In the genomic region with DNA sequence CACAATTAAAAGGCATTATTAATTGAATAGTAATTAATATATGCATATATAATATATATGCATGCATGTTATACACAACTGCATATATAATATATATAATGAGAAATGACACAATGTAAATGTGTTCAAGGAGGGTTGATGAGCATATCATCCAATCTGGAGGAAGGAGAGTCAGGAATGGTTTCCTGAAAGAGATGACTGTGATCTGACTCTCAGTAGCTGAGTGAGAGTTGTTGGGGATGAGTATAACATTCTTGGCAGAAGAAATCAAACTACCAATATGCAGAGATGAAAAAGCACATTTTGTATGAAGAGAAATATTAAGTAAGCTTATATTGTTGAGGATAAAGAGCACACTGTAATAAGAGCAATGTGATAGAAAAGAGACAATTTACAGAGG, we compare ENCODE assay signal across 1 cellular context.
TF ChIP-seq lines count a peak whose summit lies in the region.

No MANE protein-coding gene starts in this region.

TF ChIP-seq in GM23338, 12 proteins besides CTCF, POLR2A, EP300 and RAD21 (continued from another document):
- TF ChIP-seq, protein P1, sequence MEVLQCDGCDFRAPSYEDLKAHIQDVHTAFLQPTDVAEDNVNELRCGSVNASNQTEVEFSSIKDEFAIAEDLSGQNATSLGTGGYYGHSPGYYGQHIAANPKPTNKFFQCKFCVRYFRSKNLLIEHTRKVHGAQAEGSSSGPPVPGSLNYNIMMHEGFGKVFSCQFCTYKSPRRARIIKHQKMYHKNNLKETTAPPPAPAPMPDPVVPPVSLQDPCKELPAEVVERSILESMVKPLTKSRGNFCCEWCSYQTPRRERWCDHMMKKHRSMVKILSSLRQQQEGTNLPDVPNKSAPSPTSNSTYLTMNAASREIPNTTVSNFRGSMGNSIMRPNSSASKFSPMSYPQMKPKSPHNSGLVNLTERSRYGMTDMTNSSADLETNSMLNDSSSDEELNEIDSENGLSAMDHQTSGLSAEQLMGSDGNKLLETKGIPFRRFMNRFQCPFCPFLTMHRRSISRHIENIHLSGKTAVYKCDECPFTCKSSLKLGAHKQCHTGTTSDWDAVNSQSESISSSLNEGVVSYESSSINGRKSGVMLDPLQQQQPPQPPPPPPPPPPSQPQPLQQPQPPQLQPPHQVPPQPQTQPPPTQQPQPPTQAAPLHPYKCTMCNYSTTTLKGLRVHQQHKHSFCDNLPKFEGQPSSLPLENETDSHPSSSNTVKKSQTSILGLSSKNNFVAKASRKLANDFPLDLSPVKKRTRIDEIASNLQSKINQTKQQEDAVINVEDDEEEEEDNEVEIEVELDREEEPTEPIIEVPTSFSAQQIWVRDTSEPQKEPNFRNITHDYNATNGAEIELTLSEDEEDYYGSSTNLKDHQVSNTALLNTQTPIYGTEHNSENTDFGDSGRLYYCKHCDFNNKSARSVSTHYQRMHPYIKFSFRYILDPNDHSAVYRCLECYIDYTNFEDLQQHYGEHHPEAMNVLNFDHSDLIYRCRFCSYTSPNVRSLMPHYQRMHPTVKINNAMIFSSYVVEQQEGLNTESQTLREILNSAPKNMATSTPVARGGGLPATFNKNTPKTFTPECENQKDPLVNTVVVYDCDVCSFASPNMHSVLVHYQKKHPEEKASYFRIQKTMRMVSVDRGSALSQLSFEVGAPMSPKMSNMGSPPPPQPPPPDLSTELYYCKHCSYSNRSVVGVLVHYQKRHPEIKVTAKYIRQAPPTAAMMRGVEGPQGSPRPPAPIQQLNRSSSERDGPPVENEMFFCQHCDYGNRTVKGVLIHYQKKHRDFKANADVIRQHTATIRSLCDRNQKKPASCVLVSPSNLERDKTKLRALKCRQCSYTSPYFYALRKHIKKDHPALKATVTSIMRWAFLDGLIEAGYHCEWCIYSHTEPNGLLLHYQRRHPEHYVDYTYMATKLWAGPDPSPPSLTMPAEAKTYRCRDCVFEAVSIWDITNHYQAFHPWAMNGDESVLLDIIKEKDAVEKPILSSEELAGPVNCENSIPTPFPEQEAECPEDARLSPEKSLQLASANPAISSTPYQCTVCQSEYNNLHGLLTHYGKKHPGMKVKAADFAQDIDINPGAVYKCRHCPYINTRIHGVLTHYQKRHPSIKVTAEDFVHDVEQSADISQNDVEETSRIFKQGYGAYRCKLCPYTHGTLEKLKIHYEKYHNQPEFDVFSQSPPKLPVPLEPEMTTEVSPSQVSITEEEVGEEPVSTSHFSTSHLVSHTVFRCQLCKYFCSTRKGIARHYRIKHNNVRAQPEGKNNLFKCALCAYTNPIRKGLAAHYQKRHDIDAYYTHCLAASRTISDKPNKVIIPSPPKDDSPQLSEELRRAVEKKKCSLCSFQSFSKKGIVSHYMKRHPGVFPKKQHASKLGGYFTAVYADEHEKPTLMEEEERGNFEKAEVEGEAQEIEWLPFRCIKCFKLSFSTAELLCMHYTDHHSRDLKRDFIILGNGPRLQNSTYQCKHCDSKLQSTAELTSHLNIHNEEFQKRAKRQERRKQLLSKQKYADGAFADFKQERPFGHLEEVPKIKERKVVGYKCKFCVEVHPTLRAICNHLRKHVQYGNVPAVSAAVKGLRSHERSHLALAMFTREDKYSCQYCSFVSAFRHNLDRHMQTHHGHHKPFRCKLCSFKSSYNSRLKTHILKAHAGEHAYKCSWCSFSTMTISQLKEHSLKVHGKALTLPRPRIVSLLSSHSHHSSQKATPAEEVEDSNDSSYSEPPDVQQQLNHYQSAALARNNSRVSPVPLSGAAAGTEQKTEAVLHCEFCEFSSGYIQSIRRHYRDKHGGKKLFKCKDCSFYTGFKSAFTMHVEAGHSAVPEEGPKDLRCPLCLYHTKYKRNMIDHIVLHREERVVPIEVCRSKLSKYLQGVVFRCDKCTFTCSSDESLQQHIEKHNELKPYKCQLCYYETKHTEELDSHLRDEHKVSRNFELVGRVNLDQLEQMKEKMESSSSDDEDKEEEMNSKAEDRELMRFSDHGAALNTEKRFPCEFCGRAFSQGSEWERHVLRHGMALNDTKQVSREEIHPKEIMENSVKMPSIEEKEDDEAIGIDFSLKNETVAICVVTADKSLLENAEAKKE (CRISPR knock-in tag; IDR thresholded peaks at IDR 0.05): no peak
- TF ChIP-seq CREB1 (CRISPR knock-in tag; IDR thresholded peaks at IDR 0.05; ENCODE audit: low read depth) (no peak), STAT1 (IDR thresholded peaks at IDR 0.05; ENCODE audit: unreplicated experiment) (no peak), NANOG (IDR thresholded peaks at IDR 0.05; ENCODE audit: borderline replicate concordance) (no peak), ZNF331 (CRISPR knock-in tag; IDR thresholded peaks at IDR 0.05; ENCODE audit: low read depth) (no peak), ZNF114 (CRISPR knock-in tag; IDR thresholded peaks at IDR 0.05) (no peak)
